ENCODE assay signal across 10 cellular contexts in genomic region chr1:71350805-71351204, GRCh38.
"Had no signal": no experiment of that assay in that cellular context is flagged by ENCODE, and none has a peak within 500 bp of the region (broad histone marks: within the 10 kb centered on the region; RNA-seq: fewer than 3 reads in every experiment).

No MANE protein-coding gene starts in this region.

- H3K27me3 ChIP-seq: body of pancreas, hepatocyte had no signal

- H3K4me1 ChIP-seq: body of pancreas had no signal

- ATAC-seq: activated naive CD8-positive, alpha-beta T cell treated with anti-CD3 and anti-CD28 coated beads, Interleukin-2, amount 50 U/mL, for 24 hours; body of pancreas had no signal

- H3K9me3 ChIP-seq: body of pancreas had no signal

- H3K79me2 ChIP-seq: hepatocyte had no signal

- H3K4me3 ChIP-seq: body of pancreas, hepatocyte had no signal

- H2AFZ ChIP-seq: hepatocyte had no signal

- DNase-seq: activated CD4-positive, alpha-beta T cell treated with anti-CD3 and anti-CD28 coated beads for 48 hours; activated naive CD4-positive, alpha-beta T cell treated with Interleukin-2 at 50 U/mL for 16 hours; activated naive CD8-positive, alpha-beta T cell treated with anti-CD3 and anti-CD28 coated beads, Interleukin-2, amount 50 U/mL, for 24 hours; body of pancreas; endodermal cell; erythroblast; kidney glomerular epithelial cell; stimulated activated CD4-positive, alpha-beta T cell treated with anti-CD3 and anti-CD28 coated beads, Interleukin-15, amount 100 ng/mL, for 24 hours; stimulated activated CD4-positive, alpha-beta T cell treated with anti-CD3 and anti-CD28 coated beads, Interleukin-4, amount 100 ng/mL, for 24 hours had no signal

- H3K4me2 ChIP-seq: hepatocyte had no signal

- H3K27ac ChIP-seq: body of pancreas, hepatocyte had no signal
